ENCODE assay signal across 9 cellular contexts in the genomic region with DNA sequence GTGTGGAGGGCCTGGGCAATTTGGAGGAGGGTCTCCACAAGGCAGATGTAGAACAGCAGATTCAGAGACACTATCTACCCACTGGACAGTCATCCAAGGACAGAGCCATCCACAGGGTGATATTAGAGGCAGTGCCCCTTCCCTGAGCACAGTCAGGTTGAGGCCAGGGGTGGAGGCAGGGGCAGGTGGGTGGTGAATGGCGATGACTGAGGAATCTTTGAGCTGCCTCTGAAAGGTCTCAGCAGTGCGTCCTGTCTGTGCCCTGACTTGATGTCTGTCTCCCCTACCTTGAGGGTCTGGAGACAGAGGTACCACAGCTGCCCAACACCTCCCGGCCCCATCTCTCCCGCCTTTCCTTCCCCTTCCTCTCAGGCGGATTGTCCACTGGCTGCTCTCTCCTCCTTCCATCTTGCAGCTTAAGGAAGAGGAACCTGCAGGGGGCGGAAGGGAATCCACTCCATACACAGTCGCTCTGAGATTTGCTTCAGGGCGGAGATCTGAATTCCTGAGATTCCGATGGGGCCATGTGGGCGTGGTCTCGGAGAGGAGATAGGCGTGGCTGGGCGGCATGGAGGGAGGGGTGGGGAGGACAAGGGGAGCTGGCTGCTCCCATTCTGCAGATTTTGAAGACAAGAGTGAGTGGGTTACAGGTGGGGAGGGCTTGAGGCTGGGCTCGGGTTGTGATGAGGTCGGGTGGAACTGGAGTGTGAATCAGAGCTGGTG. TPM values are rescaled to one million over a fixed set of nuclear protein-coding genes. Genes with fewer than 3 reads are reported as not detected.
A peak's percentile ranks its signal among the peaks of the same experiment; 100 is the strongest.
DNase-seq lines count a peak whose midpoint lies in the region; ATAC-seq and TF ChIP-seq lines count a peak whose summit lies in the region.
"Had no signal": no experiment of that assay in that cellular context is flagged by ENCODE, and none has a peak within 500 bp of the region (broad histone marks: within the 10 kb centered on the region; RNA-seq: fewer than 3 reads in every experiment).

No MANE protein-coding gene starts in this region.

- H3K4me1 ChIP-seq in breast epithelium = no peaks in the 10 kb centered on the region

- peaks cover 71% of the 10 kb centered on the region for H3K27me3 Mint-ChIP-seq in CD4-positive, alpha-beta T cell

- no peaks in the 10 kb centered on the region for H3K4me1 Mint-ChIP-seq in CD4-positive, alpha-beta T cell (ENCODE audit: low read depth)

- no peak overlapping the region for H3K27ac ChIP-seq in breast epithelium
- no peak overlapping the region for H3K27ac ChIP-seq in CD4-positive, alpha-beta T cell (ENCODE audit: low read depth, low read length)

- H3K4me3 Mint-ChIP-seq in CD4-positive, alpha-beta T cell = no peak overlapping the region
- H3K4me3 Mint-ChIP-seq: activated naive CD8-positive, alpha-beta T cell had no signal

- DNase-seq in ACHN (peak; percentile 94), HT1080 (ENCODE audit: low read depth) (peak; percentile 81), breast epithelium (ENCODE audit: low spot score in 2 of 2) (peak; percentile 72 to 73), kidney tubule cell (ENCODE audit: low spot score) (peak; percentile 92)
- no peak for DNase-seq in CD4-positive, alpha-beta T cell
- no peak for DNase-seq in activated CD4-positive, CD25-positive, alpha-beta regulatory T cell (lab: John Stamatoyannopoulos, UW)

- no peaks in the 10 kb centered on the region for H3K9me3 ChIP-seq in breast epithelium
- H3K9me3 ChIP-seq in CD4-positive, alpha-beta T cell (ENCODE audit: control insufficient read depth, low read length) = no peaks in the 10 kb centered on the region

- no peak overlapping the region for H3K27ac Mint-ChIP-seq in CD4-positive, alpha-beta T cell
- H3K27ac Mint-ChIP-seq: activated naive CD8-positive, alpha-beta T cell had no signal

- ATAC-seq in CD4-positive, alpha-beta T cell (ENCODE audit: poor library complexity) = no peak
- ATAC-seq in HG02840 (IDR thresholded peaks at IDR 0.05; ENCODE audit: low FRiP score, unreplicated experiment) = no peak
- ATAC-seq in GM18870 (IDR thresholded peaks at IDR 0.05; ENCODE audit: unreplicated experiment) = no peak

- no peak overlapping the region for H3K4me3 ChIP-seq in breast epithelium

- H3K9me3 Mint-ChIP-seq in CD4-positive, alpha-beta T cell = no peaks in the 10 kb centered on the region

- no peak for TF ChIP-seq POLR2A in breast epithelium (IDR thresholded peaks at IDR 0.05)

- in situ Hi-C loops in ACHN (cut with HindIII; ENCODE audit: low pct_ligation_motif_present, low pct_unique_long_range_greater_than_20kb, low sequenced_read_pairs) = no loop called here

- TF ChIP-seq CTCF in breast epithelium (IDR thresholded peaks at IDR 0.05) = peak in 2 of 3 donors; percentile 48 to 50
- no peak for TF ChIP-seq CTCF in CD4-positive, alpha-beta T cell (IDR thresholded peaks at IDR 0.05)

- intact Hi-C loops in breast epithelium (cut with DNase I; ENCODE audit: low total_unique reads) = no loop called here
- intact Hi-C loops in CD4-positive, alpha-beta T cell (cut with DNase I, micrococcal nuclease) = no loop called here

- H3K27me3 ChIP-seq in breast epithelium = no peaks in the 10 kb centered on the region
- H3K27me3 ChIP-seq in CD4-positive, alpha-beta T cell (ENCODE audit: control insufficient read depth, insufficient read depth, low read length) = peaks cover 38% of the 10 kb centered on the region

- CTCF ChIA-PET in CD4-positive, alpha-beta T cell (lab: Charles Lee) = interaction anchor here (1.2 kb wide), 1 partner anchor 144 kb away, joined by 3 read pairs; no protein-coding TSS in a partner anchor

- H3K36me3 Mint-ChIP-seq in CD4-positive, alpha-beta T cell (ENCODE audit: low read depth) = no peaks in the 10 kb centered on the region
- H3K36me3 Mint-ChIP-seq: activated naive CD8-positive, alpha-beta T cell had no signal

- POLR2A ChIA-PET in CD4-positive, alpha-beta T cell (lab: Charles Lee) = interaction anchor here (1.1 kb wide), 1 partner anchor 100 kb away, joined by 3 read pairs; no protein-coding TSS in a partner anchor

- H3K36me3 ChIP-seq in breast epithelium = no peaks in the 10 kb centered on the region

RNA-seq across cellular contexts. Expression of a gene that starts 1.7 kb away (rescaled TPM):
- not detected in 2 replicates for total RNA-seq in HT1080 (2014; rRNA removed; shearing (Covaris generic))
- not detected in 2 replicates for polyA plus RNA-seq in HT1080 (2015; cell fraction: cytosol; rRNA removed)
- not detected in 2 replicates for polyA plus RNA-seq in HT1080 (2015; cell fraction: nucleus; rRNA removed)
- not detected for total RNA-seq in breast epithelium
- not detected for total RNA-seq in CD4-positive, alpha-beta T cell

RNA-seq across cellular contexts. Expression of a gene that starts 10.5 kb away (rescaled TPM):
- total RNA-seq in HT1080 (2014; rRNA removed; shearing (Covaris generic)) = not detected in 2 replicates
- not detected in 2 replicates for polyA plus RNA-seq in HT1080 (2015; cell fraction: cytosol; rRNA removed)
- not detected in 2 replicates for polyA plus RNA-seq in HT1080 (2015; cell fraction: nucleus; rRNA removed)
- not detected for total RNA-seq in breast epithelium
- total RNA-seq in CD4-positive, alpha-beta T cell = not detected

RNA-seq across cellular contexts. Expression of a gene that starts 28.5 kb away (rescaled TPM):
- total RNA-seq in HT1080 (2014; rRNA removed; shearing (Covaris generic)) = 30.7 and 33.1 TPM in 2 replicates
- 18.1 and 19.5 TPM in 2 replicates for polyA plus RNA-seq in HT1080 (2015; cell fraction: cytosol; rRNA removed)
- 71.8 and 79.2 TPM in 2 replicates for polyA plus RNA-seq in HT1080 (2015; cell fraction: nucleus; rRNA removed)
- 10 to 100 TPM; 15.7 to 19.2 (median 16.8) TPM for total RNA-seq in breast epithelium
- total RNA-seq in CD4-positive, alpha-beta T cell = 10 to 100 TPM; 19.3 to 21.7 TPM

RNA-seq across cellular contexts. Expression of a gene that starts 34.5 kb away (rescaled TPM):
- total RNA-seq in HT1080 (2014; rRNA removed; shearing (Covaris generic)) = 22.2 and 28.0 TPM in 2 replicates
- polyA plus RNA-seq in HT1080 (2015; cell fraction: cytosol; rRNA removed) = 19.7 and 20.6 TPM in 2 replicates
- polyA plus RNA-seq in HT1080 (2015; cell fraction: nucleus; rRNA removed) = 69.2 and 80.5 TPM in 2 replicates
- 10 to 100 TPM; 10.4 to 13.4 (median 11.1) TPM for total RNA-seq in breast epithelium
- total RNA-seq in CD4-positive, alpha-beta T cell = 10 to 100 TPM in 1 of 2 experiments, 1 to 10 TPM in 1; 7.7 to 10.7 TPM

RNA-seq across cellular contexts. Expression of a gene that starts 41.0 kb away (rescaled TPM):
- not detected in 2 replicates for total RNA-seq in HT1080 (2014; rRNA removed; shearing (Covaris generic))
- not detected in 2 replicates for polyA plus RNA-seq in HT1080 (2015; cell fraction: cytosol; rRNA removed)
- not detected in 2 replicates for polyA plus RNA-seq in HT1080 (2015; cell fraction: nucleus; rRNA removed)
- total RNA-seq in breast epithelium = not detected
- not detected for total RNA-seq in CD4-positive, alpha-beta T cell

Comparison
In these comparisons a context has a peak if more than half of its experiments do, and no peak if none do; other contexts are left out.
1. DNase-seq: peak in ACHN (single experiment), HT1080 (single experiment), breast epithelium (2 of 2) and kidney tubule cell (single experiment); none in CD4-positive, alpha-beta T cell (0 of 10) and activated CD4-positive, CD25-positive, alpha-beta regulatory T cell (0 of 4).